Comparison of ENCODE assay signal across 39 cellular contexts in the genomic region with DNA sequence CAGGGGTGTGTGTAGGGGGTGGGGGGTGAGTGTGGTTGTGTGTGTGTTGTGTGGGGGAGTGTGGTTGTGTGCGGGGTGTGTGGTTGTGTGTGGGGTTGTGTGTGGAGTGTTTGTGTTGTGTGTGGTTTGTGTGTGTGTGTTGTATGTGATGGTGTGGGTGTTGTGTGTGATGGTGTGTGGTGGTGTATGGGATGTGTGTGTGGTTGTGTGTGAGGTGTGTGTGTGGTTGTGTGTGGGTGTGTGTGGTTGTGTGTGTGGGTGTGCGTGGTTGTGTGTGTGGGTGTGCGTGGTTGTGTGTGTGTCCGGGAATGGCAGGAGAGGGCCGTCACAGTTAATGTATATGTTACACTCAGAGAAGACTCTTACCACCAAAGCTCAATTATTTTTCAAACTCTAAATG.
"Had no signal": no experiment of that assay in that cellular context is flagged by ENCODE, and none has a peak within 500 bp of the region (broad histone marks: within the 10 kb centered on the region; RNA-seq: fewer than 3 reads in every experiment).

No MANE protein-coding gene starts in this region.

- H3K36me3 ChIP-seq: brain microvascular endothelial cell, colonic mucosa, WERI-Rb-1 had no signal

- H3K4me1 Mint-ChIP-seq: activated CD4-positive, alpha-beta memory T cell treated with anti-CD3 and anti-CD28 coated beads, Interleukin-2, amount 10 ng/mL, durations not matched to agents 7 days and 5 days; activated CD8-positive, alpha-beta memory T cell treated with anti-CD3 and anti-CD28 coated beads, Interleukin-2, amount 10 ng/mL, durations not matched to agents 7 days and 5 days; activated naive CD8-positive, alpha-beta T cell treated with anti-CD3 and anti-CD28 coated beads for 36 hours; activated T-helper 17 cell treated with anti-CD3 and anti-CD28 coated beads, Interleukin-2, amount 50 U/mL, for 72 hours; central memory CD8-positive, alpha-beta T cell had no signal

- H3K27me3 Mint-ChIP-seq: activated CD4-positive, alpha-beta memory T cell treated with anti-CD3 and anti-CD28 coated beads, Interleukin-2, amount 10 ng/mL, durations not matched to agents 7 days and 5 days; activated CD8-positive, alpha-beta memory T cell treated with anti-CD3 and anti-CD28 coated beads, Interleukin-2, amount 10 ng/mL, durations not matched to agents 7 days and 5 days had no signal

- DNase-seq: activated CD4-positive, alpha-beta memory T cell treated with anti-CD3 and anti-CD28 coated beads, Interleukin-2, amount 10 ng/mL, durations not matched to agents 7 days and 5 days; activated CD4-positive, alpha-beta T cell treated with anti-CD3 and anti-CD28 coated beads for 1 hour; activated CD4-positive, alpha-beta T cell treated with anti-CD3 and anti-CD28 coated beads for 48 hours; activated CD4-positive, CD25-positive, alpha-beta regulatory T cell; activated CD8-positive, alpha-beta memory T cell treated with anti-CD3 and anti-CD28 coated beads for 24 hours; activated CD8-positive, alpha-beta memory T cell treated with anti-CD3 and anti-CD28 coated beads, Interleukin-2, amount 10 ng/mL, durations not matched to agents 7 days and 5 days; activated CD8-positive, alpha-beta memory T cell treated with anti-CD3 and anti-CD28 coated beads, Interleukin-2, amount 50 U/mL, for 48 hours; activated effector memory CD4-positive, alpha-beta T cell treated with anti-CD3 and anti-CD28 coated beads, Interleukin-2, amount 50 U/mL, for 16 hours; activated naive CD4-positive, alpha-beta T cell; activated naive CD4-positive, alpha-beta T cell treated with anti-CD3 and anti-CD28 coated beads, Interleukin-2, amount 50 U/mL, for 16 hours; activated naive CD8-positive, alpha-beta T cell treated with anti-CD3 and anti-CD28 coated beads for 36 hours; activated T-cell treated with anti-CD3 and anti-CD28 coated beads, Interleukin-2, amount 50 U/mL, for 72 hours; amniotic stem cell; aorta; brain microvascular endothelial cell; colonic mucosa; NCI-H1048; NCI-H1105 treated with DMSO at 0.1 percent for 48 hours; NCI-H1436; NCI-H1694; NCI-H1930; NCI-H2081 treated with DMSO at 0.1 percent for 48 hours; NCI-H226; NCI-H446 treated with DMSO at 0.1 percent for 48 hours; NCI-H526; NCI-H748 treated with DMSO at 0.1 percent for 48 hours; PC-9; SIG-M5; SW 1271; T-helper 1 cell; T-helper 2 cell; T-helper 9 cell; WERI-Rb-1 had no signal

- H3K27ac Mint-ChIP-seq: activated CD4-positive, alpha-beta memory T cell treated with anti-CD3 and anti-CD28 coated beads, Interleukin-2, amount 10 ng/mL, durations not matched to agents 7 days and 5 days; activated CD8-positive, alpha-beta memory T cell treated with anti-CD3 and anti-CD28 coated beads, Interleukin-2, amount 10 ng/mL, durations not matched to agents 7 days and 5 days; activated naive CD8-positive, alpha-beta T cell treated with anti-CD3 and anti-CD28 coated beads for 36 hours; activated T-cell treated with anti-CD3 and anti-CD28 coated beads, Interleukin-2, amount 50 U/mL, for 72 hours; activated T-helper 17 cell treated with anti-CD3 and anti-CD28 coated beads, Interleukin-2, amount 50 U/mL, for 72 hours had no signal

- H3K27me3 ChIP-seq: brain microvascular endothelial cell, colonic mucosa had no signal

- H3K27ac ChIP-seq: brain microvascular endothelial cell, colonic mucosa, PC-9, RWPE1, WERI-Rb-1 had no signal

- FAIRE-seq: RCC 7860 had no signal

- H3K4me3 ChIP-seq: colonic mucosa, PC-9 had no signal

- H3K9me3 ChIP-seq: colonic mucosa had no signal

- H3K9me3 Mint-ChIP-seq: activated CD4-positive, alpha-beta memory T cell treated with anti-CD3 and anti-CD28 coated beads, Interleukin-2, amount 10 ng/mL, durations not matched to agents 7 days and 5 days; activated naive CD8-positive, alpha-beta T cell treated with anti-CD3 and anti-CD28 coated beads for 36 hours; activated T-cell treated with anti-CD3 and anti-CD28 coated beads, Interleukin-2, amount 50 U/mL, for 72 hours; activated T-helper 17 cell treated with anti-CD3 and anti-CD28 coated beads, Interleukin-2, amount 50 U/mL, for 72 hours; central memory CD8-positive, alpha-beta T cell had no signal

- H3K36me3 Mint-ChIP-seq: activated CD8-positive, alpha-beta memory T cell treated with anti-CD3 and anti-CD28 coated beads, Interleukin-2, amount 10 ng/mL, durations not matched to agents 7 days and 5 days; activated naive CD8-positive, alpha-beta T cell treated with anti-CD3 and anti-CD28 coated beads for 36 hours had no signal

- ATAC-seq: activated CD8-positive, alpha-beta memory T cell treated with anti-CD3 and anti-CD28 coated beads, Interleukin-2, amount 10 ng/mL, durations not matched to agents 7 days and 5 days; activated T-cell treated with anti-CD3 and anti-CD28 coated beads, Interleukin-2, amount 50 U/mL, for 72 hours; activated T-helper 17 cell treated with anti-CD3 and anti-CD28 coated beads, Interleukin-2, amount 50 U/mL, for 72 hours; Right ventricle myocardium inferior; SK-N-SH treated with all-trans-retinoic acid at 6 μM for 48 hours had no signal

- H3K4me3 Mint-ChIP-seq: activated CD4-positive, alpha-beta memory T cell treated with anti-CD3 and anti-CD28 coated beads, Interleukin-2, amount 10 ng/mL, durations not matched to agents 7 days and 5 days; activated CD8-positive, alpha-beta memory T cell treated with anti-CD3 and anti-CD28 coated beads, Interleukin-2, amount 10 ng/mL, durations not matched to agents 7 days and 5 days; activated naive CD8-positive, alpha-beta T cell treated with anti-CD3 and anti-CD28 coated beads for 36 hours; activated T-cell treated with anti-CD3 and anti-CD28 coated beads, Interleukin-2, amount 50 U/mL, for 72 hours; activated T-helper 17 cell treated with anti-CD3 and anti-CD28 coated beads, Interleukin-2, amount 50 U/mL, for 72 hours; central memory CD8-positive, alpha-beta T cell had no signal

- H3K4me1 ChIP-seq: colonic mucosa had no signal

- H2AFZ ChIP-seq: PC-9 had no signal

- H3K4me2 ChIP-seq: PC-9 had no signal
